26 cellular contexts compared by ENCODE assay signal in genomic region chr12:57048423-57048822, GRCh38. TPM values are rescaled to one million over a fixed set of nuclear protein-coding genes. Genes with fewer than 3 reads are reported as not detected.
DNase-seq lines count a peak whose midpoint lies in the region; ATAC-seq and TF ChIP-seq lines count a peak whose summit lies in the region.
"Had no signal": no experiment of that assay in that cellular context is flagged by ENCODE, and none has a peak within 500 bp of the region (broad histone marks: within the 10 kb centered on the region; RNA-seq: fewer than 3 reads in every experiment).

No MANE protein-coding gene starts in this region.

- no peaks in the 10 kb centered on the region for H3K9me3 ChIP-seq in Loucy (ENCODE audit: insufficient read depth, low read depth, low read length)
- H3K9me3 ChIP-seq in colonic mucosa = no peaks in the 10 kb centered on the region
- H3K9me3 ChIP-seq: adrenal gland, heart right ventricle, SJSA1, testis had no signal

- H3K9me2 ChIP-seq in Loucy (replicated peaks; ENCODE audit: low read depth, low read length) = no peaks in the 10 kb centered on the region

- CTCF ChIA-PET in activated CD8-positive, alpha-beta memory T cell treated with anti-CD3 and anti-CD28 coated beads, Interleukin-2, amount 10 ng/mL, durations not matched to agents 7 days and 5 days (lab: Charles Lee) = interaction anchor here (0.9 to 7.9 kb wide), 12 partner anchors 12 to 64 kb away, joined by 3 to 51 read pairs (median 8); partner anchors contain the start of genes STAT6 and TAC3

- intact Hi-C loops in colonic mucosa (cut with DNase I) = no loop called here

- no peaks in the 10 kb centered on the region for H3K9me3 Mint-ChIP-seq in activated CD8-positive, alpha-beta memory T cell treated with anti-CD3 and anti-CD28 coated beads, Interleukin-2, amount 10 ng/mL, durations not matched to agents 7 days and 5 days (ENCODE audit: low read depth)
- no peaks in the 10 kb centered on the region for H3K9me3 Mint-ChIP-seq in stimulated activated effector memory CD8-positive, alpha-beta T cell treated with anti-CD3 and anti-CD28 coated beads, Interleukin-12 subunit alpha, Interleukin-12 subunit beta, amount 100 ng/mL, for 72 hours

- no peaks in the 10 kb centered on the region for H3F3A ChIP-seq in Loucy (ENCODE audit: low read depth)

- ATAC-seq in activated CD8-positive, alpha-beta memory T cell treated with anti-CD3 and anti-CD28 coated beads, Interleukin-2, amount 10 ng/mL, durations not matched to agents 7 days and 5 days = no peak
- no peak for ATAC-seq in stimulated activated effector memory CD8-positive, alpha-beta T cell treated with anti-CD3 and anti-CD28 coated beads, Interleukin-12 subunit alpha, Interleukin-12 subunit beta, amount 100 ng/mL, for 72 hours
- no peak for ATAC-seq in HG03378 (IDR thresholded peaks at IDR 0.05; ENCODE audit: unreplicated experiment)
- no peak for ATAC-seq in GM18498 (IDR thresholded peaks at IDR 0.05; ENCODE audit: unreplicated experiment)
- no peak for ATAC-seq in activated CD4-positive, CD25-positive, alpha-beta regulatory T cell treated with anti-CD3 and anti-CD28 coated beads, Interleukin-2, amount 50 U/mL, for 24 hours
- ATAC-seq: heart right ventricle, Panc1 had no signal

- H3K4me3 ChIP-seq in Loucy (ENCODE audit: low read length, poor library complexity, severe bottlenecking) = peak overlapping the region; percentile 7
- peak overlapping the region; percentile 36 for H3K4me3 ChIP-seq in colonic mucosa
- H3K4me3 ChIP-seq: adrenal gland, GM23248, heart right ventricle, SJSA1, testis had no signal

- H3K27me3 ChIP-seq in Loucy (ENCODE audit: insufficient read depth, low read length, poor library complexity, severe bottlenecking) (no peaks in the 10 kb centered on the region), colonic mucosa (no peaks in the 10 kb centered on the region)
- H3K27me3 ChIP-seq: adrenal gland, testis had no signal

- H4K20me1 ChIP-seq in Loucy (ENCODE audit: insufficient read depth, low read length, poor library complexity, severe bottlenecking) = no peaks in the 10 kb centered on the region

- H3K4me1 ChIP-seq in Loucy (ENCODE audit: insufficient read depth, low read length, poor library complexity, severe bottlenecking) (peaks cover 25% of the 10 kb centered on the region), colonic mucosa (peaks cover 3% of the 10 kb centered on the region)
- H3K4me1 ChIP-seq: adrenal gland, SJSA1, testis had no signal

- H3K9ac ChIP-seq in Loucy (ENCODE audit: low read depth, low read length, poor library complexity, severe bottlenecking) = peak overlapping the region; percentile 17
- H3K9ac ChIP-seq in colonic mucosa (ENCODE audit: low read depth in 2 of 2, low read length in 2 of 2) = peak overlapping the region in 1 of 2 donors; percentile 81
- H3K9ac ChIP-seq: GM23248 had no signal

- H3K27ac ChIP-seq in colonic mucosa = peak overlapping the region; percentile 65
- H3K27ac ChIP-seq: adrenal gland, C4-2B, GM23248, SJSA1, testis had no signal

- peaks cover 37% of the 10 kb centered on the region for H3K4me1 Mint-ChIP-seq in activated CD8-positive, alpha-beta memory T cell treated with anti-CD3 and anti-CD28 coated beads, Interleukin-2, amount 10 ng/mL, durations not matched to agents 7 days and 5 days
- peaks cover 57% of the 10 kb centered on the region for H3K4me1 Mint-ChIP-seq in stimulated activated effector memory CD8-positive, alpha-beta T cell treated with anti-CD3 and anti-CD28 coated beads, Interleukin-12 subunit alpha, Interleukin-12 subunit beta, amount 100 ng/mL, for 72 hours

- H3K79me2 ChIP-seq in Loucy (ENCODE audit: insufficient read depth, low read length) = no peaks in the 10 kb centered on the region

- peak overlapping the region; percentile 33 for H3K27ac Mint-ChIP-seq in activated CD8-positive, alpha-beta memory T cell treated with anti-CD3 and anti-CD28 coated beads, Interleukin-2, amount 10 ng/mL, durations not matched to agents 7 days and 5 days
- peak overlapping the region; percentile 91 for H3K27ac Mint-ChIP-seq in stimulated activated effector memory CD8-positive, alpha-beta T cell treated with anti-CD3 and anti-CD28 coated beads, Interleukin-12 subunit alpha, Interleukin-12 subunit beta, amount 100 ng/mL, for 72 hours

- peaks cover 22% of the 10 kb centered on the region for H3K27me3 Mint-ChIP-seq in activated CD8-positive, alpha-beta memory T cell treated with anti-CD3 and anti-CD28 coated beads, Interleukin-2, amount 10 ng/mL, durations not matched to agents 7 days and 5 days

- H3K36me3 ChIP-seq in Loucy (ENCODE audit: insufficient read depth, low read length) (no peaks in the 10 kb centered on the region), colonic mucosa (no peaks in the 10 kb centered on the region)
- H3K36me3 ChIP-seq: adrenal gland, heart right ventricle, SJSA1 had no signal

- no peak overlapping the region for H3K4me3 Mint-ChIP-seq in activated CD8-positive, alpha-beta memory T cell treated with anti-CD3 and anti-CD28 coated beads, Interleukin-2, amount 10 ng/mL, durations not matched to agents 7 days and 5 days
- H3K4me3 Mint-ChIP-seq in stimulated activated effector memory CD8-positive, alpha-beta T cell treated with anti-CD3 and anti-CD28 coated beads, Interleukin-12 subunit alpha, Interleukin-12 subunit beta, amount 100 ng/mL, for 72 hours = no peak overlapping the region

- DNase-seq in activated CD8-positive, alpha-beta memory T cell treated with anti-CD3 and anti-CD28 coated beads, Interleukin-2, amount 10 ng/mL, durations not matched to agents 7 days and 5 days = no peak
- no peak for DNase-seq in activated CD8-positive, alpha-beta memory T cell treated with anti-CD3 and anti-CD28 coated beads, Interleukin-2, amount 50 U/mL, for 4 hours
- DNase-seq in colonic mucosa = no peak
- DNase-seq in stimulated activated effector memory CD8-positive, alpha-beta T cell treated with anti-CD3 and anti-CD28 coated beads, Interleukin-12 subunit alpha, Interleukin-12 subunit beta, amount 100 ng/mL, for 72 hours (ENCODE audit: low spot score in 2 of 2) = no peak
- DNase-seq: heart right ventricle; Karpas-422; NCI-H1092; NCI-H1930; NCI-H226; nucleus accumbens; retina; stimulated activated CD4-positive, alpha-beta T cell treated with anti-CD3 and anti-CD28 coated beads, Interleukin-12 subunit alpha, Interleukin-12 subunit beta, amount 100 ng/mL, for 4 hours; stimulated activated CD8-positive, alpha-beta memory T cell treated with anti-CD3 and anti-CD28 coated beads, Interleukin-4, amount 100 ng/mL, for 48 hours; testis had no signal

- H2AFZ ChIP-seq in Loucy (ENCODE audit: low read length) = no peak overlapping the region
- H2AFZ ChIP-seq: GM23248 had no signal

- peaks cover 5% of the 10 kb centered on the region for H3K36me3 Mint-ChIP-seq in activated CD8-positive, alpha-beta memory T cell treated with anti-CD3 and anti-CD28 coated beads, Interleukin-2, amount 10 ng/mL, durations not matched to agents 7 days and 5 days
- H3K36me3 Mint-ChIP-seq in stimulated activated effector memory CD8-positive, alpha-beta T cell treated with anti-CD3 and anti-CD28 coated beads, Interleukin-12 subunit alpha, Interleukin-12 subunit beta, amount 100 ng/mL, for 72 hours = no peaks in the 10 kb centered on the region

- TF ChIP-seq CTCF in Loucy (conservative IDR thresholded peaks at IDR 0.05; ENCODE audit: low read length) = no peak; the same call in 1 of the 2 replicates
- no peak for TF ChIP-seq CTCF in colonic mucosa (IDR thresholded peaks at IDR 0.05)

- H3K4me2 ChIP-seq in Loucy (ENCODE audit: low read depth, low read length, poor library complexity, severe bottlenecking) = peak overlapping the region; percentile 51

RNA-seq across cellular contexts. Expression of gene MYO1A, which starts 1.5 kb away (rescaled TPM):
- 1 to 10 TPM in 1 of 2 experiments, under 1 TPM in 1; 0.82 to 1.5 TPM for total RNA-seq in activated CD8-positive, alpha-beta memory T cell treated with anti-CD3 and anti-CD28 coated beads, Interleukin-2, amount 10 ng/mL, durations not matched to agents 7 days and 5 days
- total RNA-seq in colonic mucosa = 100 to 1,000 TPM; 261 to 273 TPM
- total RNA-seq: GM23248, SJSA1 had no signal

RNA-seq across cellular contexts. Expression of gene NEMP1, which starts 30.2 kb away (rescaled TPM):
- total RNA-seq in activated CD8-positive, alpha-beta memory T cell treated with anti-CD3 and anti-CD28 coated beads, Interleukin-2, amount 10 ng/mL, durations not matched to agents 7 days and 5 days = 10 to 100 TPM; 60.5 to 66.1 TPM
- 10 to 100 TPM in 1 of 2 donors, 1 to 10 TPM in 1; 7.3 to 21.1 TPM for total RNA-seq in colonic mucosa

RNA-seq across cellular contexts. Expression of gene TAC3, which starts 32.1 kb away (rescaled TPM):
- not detected for total RNA-seq in activated CD8-positive, alpha-beta memory T cell treated with anti-CD3 and anti-CD28 coated beads, Interleukin-2, amount 10 ng/mL, durations not matched to agents 7 days and 5 days
- 1 to 10 TPM; 1.9 TPM for total RNA-seq in colonic mucosa
- total RNA-seq: bronchial epithelial cell, GM23248, heart right ventricle, liver, mononuclear cell, SJSA1 had no signal

RNA-seq across cellular contexts. Expression of gene NAB2, which starts 40.5 kb away (rescaled TPM):
- total RNA-seq in activated CD8-positive, alpha-beta memory T cell treated with anti-CD3 and anti-CD28 coated beads, Interleukin-2, amount 10 ng/mL, durations not matched to agents 7 days and 5 days = 10 to 100 TPM in 1 of 2 experiments, 1 to 10 TPM in 1; 10.0 to 31.1 TPM
- 1 to 10 TPM; 4.8 to 7.0 TPM for total RNA-seq in colonic mucosa

RNA-seq across cellular contexts. Expression of gene ZBTB39, which starts 42.1 kb away (rescaled TPM):
- total RNA-seq in activated CD8-positive, alpha-beta memory T cell treated with anti-CD3 and anti-CD28 coated beads, Interleukin-2, amount 10 ng/mL, durations not matched to agents 7 days and 5 days = 1 to 10 TPM; 8.8 to 9.3 TPM
- 1 to 10 TPM; 3.7 to 5.7 TPM for total RNA-seq in colonic mucosa

Comparison
In these comparisons a context has a peak if more than half of its experiments do, and no peak if none do; other contexts are left out.
1. RNA of gene MYO1A, which starts 1.5 kb away (total RNA-seq): 261 to 273 TPM in colonic mucosa; 0.82 to 1.5 TPM in activated CD8-positive, alpha-beta memory T cell treated with anti-CD3 and anti-CD28 coated beads, Interleukin-2, amount 10 ng/mL, durations not matched to agents 7 days and 5 days; every median in the first group is over 100 times any median in the second.